In the genomic region with DNA sequence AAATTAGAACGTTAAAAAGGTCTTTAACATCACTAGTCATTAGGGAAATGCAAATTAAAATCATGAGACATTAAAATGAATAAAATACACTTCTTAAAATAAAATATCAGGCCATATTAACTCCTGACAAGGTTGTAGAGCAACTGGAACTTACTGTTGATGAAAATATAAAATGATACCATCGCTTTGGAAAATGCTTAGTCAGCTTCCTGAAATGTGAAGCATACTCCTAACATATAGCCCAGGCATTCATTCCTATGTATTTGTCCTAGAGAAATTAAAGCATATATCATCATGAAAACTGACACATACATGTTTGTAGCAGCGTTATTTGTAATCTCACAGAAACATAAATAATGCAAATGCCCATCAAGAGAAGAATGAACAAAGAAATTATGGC, we compare ENCODE assay signal across 28 cellular contexts.
"Had no signal": no experiment of that assay in that cellular context is flagged by ENCODE, and none has a peak within 500 bp of the region (broad histone marks: within the 10 kb centered on the region; RNA-seq: fewer than 3 reads in every experiment).

No MANE protein-coding gene starts in this region.

- H3K4me3 Mint-ChIP-seq: dendritic cell treated with granulocyte-macrophage colony-stimulating factor and Interleukin-4, amounts not matched to agents 40 ng/mL and 50 ng/mL, for 4 days; effector memory CD8-positive, alpha-beta T cell; endodermal cell; mesothelial cell of epicardium; naive B cell; naive thymus-derived CD8-positive, alpha-beta T cell had no signal

- H3K27ac Mint-ChIP-seq: dendritic cell treated with granulocyte-macrophage colony-stimulating factor and Interleukin-4, amounts not matched to agents 40 ng/mL and 50 ng/mL, for 4 days; effector memory CD8-positive, alpha-beta T cell; endodermal cell; mesothelial cell of epicardium; naive B cell; naive thymus-derived CD8-positive, alpha-beta T cell had no signal

- H3K4me3 ChIP-seq: esophagus squamous epithelium, gastrocnemius medialis, heart right ventricle, left lung, lower lobe of right lung, mucosa of descending colon had no signal

- H3K27ac ChIP-seq: epithelial cell of prostate, esophagus squamous epithelium, gastrocnemius medialis, heart right ventricle, left lung, lower lobe of right lung had no signal

- H3K4me1 ChIP-seq: esophagus squamous epithelium, gastrocnemius medialis, heart right ventricle, left lung, lower lobe of right lung had no signal

- DNase-seq: cortex of kidney; effector CD8-positive, alpha-beta T cell; effector memory CD8-positive, alpha-beta T cell; endodermal cell; erythroblast; esophagus squamous epithelium; foreskin fibroblast; foreskin melanocyte; gastrocnemius medialis; glutamatergic neuron; head of caudate nucleus; heart right ventricle; hippocampal formation; left cardiac atrium; left lung; left ventricle myocardium superior; lower lobe of right lung; mesenchymal stem cell; mucosa of descending colon; naive B cell; naive thymus-derived CD8-positive, alpha-beta T cell had no signal

- H3K4me1 Mint-ChIP-seq: naive B cell had no signal

- FAIRE-seq: endometrium, islet of Langerhans, keratinocyte had no signal

- ATAC-seq: effector memory CD8-positive, alpha-beta T cell; esophagus mucosa; gastrocnemius medialis; heart right ventricle; left cardiac atrium; left lung; left ventricle myocardium superior; lower lobe of right lung; mucosa of descending colon; naive thymus-derived CD8-positive, alpha-beta T cell had no signal

- H3K27me3 ChIP-seq: esophagus squamous epithelium, gastrocnemius medialis, heart right ventricle, left lung had no signal

- H3K9me3 ChIP-seq: esophagus squamous epithelium, gastrocnemius medialis, lower lobe of right lung, mucosa of descending colon had no signal

- H3K36me3 ChIP-seq: esophagus squamous epithelium, gastrocnemius medialis, heart right ventricle, left lung, lower lobe of right lung had no signal

- H3K27me3 Mint-ChIP-seq: dendritic cell treated with granulocyte-macrophage colony-stimulating factor and Interleukin-4, amounts not matched to agents 40 ng/mL and 50 ng/mL, for 4 days; effector memory CD8-positive, alpha-beta T cell; naive B cell; naive thymus-derived CD8-positive, alpha-beta T cell had no signal

- H3K36me3 Mint-ChIP-seq: mesothelial cell of epicardium; naive B cell; naive thymus-derived CD8-positive, alpha-beta T cell had no signal
